Comparison of ENCODE assay signal across 8 cellular contexts in the genomic region with DNA sequence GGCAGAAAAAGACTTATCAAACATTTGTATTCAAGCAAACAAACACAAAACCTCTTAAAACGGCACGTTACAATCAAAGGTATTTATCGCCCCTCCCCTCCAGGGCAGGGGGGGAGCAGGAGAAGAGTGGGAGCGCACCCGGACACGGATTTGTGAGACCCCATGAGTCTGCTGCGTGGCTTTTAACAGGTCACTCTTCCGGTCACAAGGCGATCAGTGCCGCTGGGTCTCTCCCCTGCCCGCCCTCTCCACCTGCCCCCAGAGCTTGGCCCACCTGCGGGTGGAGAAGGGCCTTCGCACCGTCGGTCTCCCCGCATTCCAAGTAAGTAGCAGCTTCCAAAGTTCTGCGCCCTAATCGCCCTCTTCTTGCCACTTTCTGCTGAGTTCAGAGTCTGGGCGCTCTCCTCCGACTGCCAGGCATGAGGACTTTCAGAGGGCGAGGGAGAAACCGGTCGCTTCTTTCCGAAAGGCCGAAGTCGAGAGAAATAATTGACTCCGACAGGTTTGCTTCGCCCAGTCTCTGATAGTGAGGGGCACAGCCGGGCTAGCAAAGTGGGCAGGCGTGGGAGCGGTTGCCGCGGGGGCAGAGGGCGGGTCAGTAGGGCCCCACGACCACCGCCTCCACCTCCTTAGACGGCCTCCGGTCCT. TPM values are rescaled to one million over a fixed set of nuclear protein-coding genes. Genes with fewer than 3 reads are reported as not detected.
A peak's percentile ranks its signal among the peaks of the same experiment; 100 is the strongest.
DNase-seq lines count a peak whose midpoint lies in the region; ATAC-seq and TF ChIP-seq lines count a peak whose summit lies in the region.

No MANE protein-coding gene starts in this region.

- no peak overlapping the region for H3K9ac ChIP-seq in fibroblast of lung (ENCODE audit: insufficient read depth, low read length)

- no peaks in the 10 kb centered on the region for H4K20me1 ChIP-seq in fibroblast of lung (ENCODE audit: control insufficient read depth, extremely low read depth, insufficient read depth, low read length)

- H3K4me1 ChIP-seq in fibroblast of lung (ENCODE audit: control insufficient read depth, extremely low read depth, insufficient read depth, low read length) = peaks cover 4% of the 10 kb centered on the region

- peak overlapping the region; percentile 71 for H2AFZ ChIP-seq in fibroblast of lung (ENCODE audit: low read length)

- H3K27me3 ChIP-seq in fibroblast of lung (ENCODE audit: control insufficient read depth, insufficient read depth, low read length) = peaks cover 13% of the 10 kb centered on the region

- TF ChIP-seq CTCF in GM20000 (IDR thresholded peaks at IDR 0.05; ENCODE audit: extremely low read depth, missing control alignments) = no peak
- no peak for TF ChIP-seq CTCF in fibroblast of lung (conservative IDR thresholded peaks at IDR 0.05 in 1 of 2, IDR thresholded peaks at IDR 0.05 in 1 of 2; ENCODE audit: low read depth in 1 of 2, low read length in 2 of 2)
- TF ChIP-seq CTCF in retinal pigment epithelial cell (conservative IDR thresholded peaks at IDR 0.05; ENCODE audit: low read depth, low read length) = no peak

- H3K4me3 ChIP-seq in fibroblast of lung (replicated peaks in 1 of 4; ENCODE audit: control extremely low read depth in 1 of 4, insufficient read depth in 1 of 4, low read depth in 3 of 4, low read length in 4 of 4) (peak overlapping the region in 1 of 4 experiments; percentile 54), retinal pigment epithelial cell (ENCODE audit: low read length) (peak overlapping the region; percentile 88)

- H3K36me3 ChIP-seq in fibroblast of lung (ENCODE audit: control insufficient read depth, insufficient read depth, low read length) = no peaks in the 10 kb centered on the region

- no peaks in the 10 kb centered on the region for H3K9me3 ChIP-seq in fibroblast of lung (ENCODE audit: control insufficient read depth, insufficient read depth, low read depth, low read length)

- ATAC-seq in GM21526 (IDR thresholded peaks at IDR 0.05; ENCODE audit: low FRiP score, unreplicated experiment) (no peak), GM18517 (IDR thresholded peaks at IDR 0.05; ENCODE audit: unreplicated experiment) (no peak), GM19452 (IDR thresholded peaks at IDR 0.05; ENCODE audit: unreplicated experiment) (no peak), HG02973 (IDR thresholded peaks at IDR 0.05; ENCODE audit: unreplicated experiment) (no peak)

- no peaks in the 10 kb centered on the region for H3K79me2 ChIP-seq in fibroblast of lung (ENCODE audit: control insufficient read depth, insufficient read depth, low read length)

- H3K27ac ChIP-seq in fibroblast of lung (ENCODE audit: insufficient read depth, low read length) = no peak overlapping the region

- DNase-seq in GM20000 (ENCODE audit: low spot score) (peak; percentile 17), SHP77 treated with DMSO at 0.1 percent for 48 hours (lab: John Stamatoyannopoulos, UW) (peak; percentile 30), fibroblast of lung (ENCODE audit: low read depth in 2 of 2) (no peak), retinal pigment epithelial cell (ENCODE audit: low read depth) (no peak)

- H3K4me2 ChIP-seq in fibroblast of lung (ENCODE audit: extremely low read depth, insufficient read depth, low read length) = peak overlapping the region; percentile 9

RNA-seq across cellular contexts. Expression of a gene that starts 0.8 kb away (rescaled TPM):
- total RNA-seq in fibroblast of lung = not detected in 2 replicates
- polyA plus RNA-seq in fibroblast of lung = 0.06 TPM in 1 of 2 replicates, not detected in the other
- polyA plus RNA-seq in fibroblast of lung (2012) = 0.09 TPM in 1 of 2 replicates, not detected in the other
- polyA minus RNA-seq in fibroblast of lung (ENCODE audit: low replicate concordance) = not detected in 2 replicates

Comparison
In these comparisons a context has a peak if more than half of its experiments do, and no peak if none do; other contexts are left out.
1. DNase-seq: peak in GM20000 (single experiment) and SHP77 treated with DMSO at 0.1 percent for 48 hours (single experiment); none in fibroblast of lung (0 of 2) and retinal pigment epithelial cell (single experiment).